In genomic region chr11:124623861-124624525, GRCh38 we compare ENCODE assay signal across 1 cellular context.
TF ChIP-seq lines count a peak whose summit lies in the region.

No MANE protein-coding gene starts in this region.

TF ChIP-seq in K562, 482 proteins besides CTCF, POLR2A, EP300 and RAD21:
- TF ChIP-seq ZNF316 (IDR thresholded peaks at IDR 0.05) (0 out of 2 replicates have a peak, but pooled peaks have one; percentile 11), ZNF224 (CRISPR knock-in tag; IDR thresholded peaks at IDR 0.05) (no peak)
TF ChIP-seq in K562: peak in this region for 1.
